8 cellular contexts compared by ENCODE assay signal in genomic region chr7:29988391-29989256, GRCh38. TPM values are rescaled to one million over a fixed set of nuclear protein-coding genes. Genes with fewer than 3 reads are reported as not detected.
DNase-seq lines count a peak whose midpoint lies in the region; ATAC-seq and TF ChIP-seq lines count a peak whose summit lies in the region.

No MANE protein-coding gene starts in this region.

- peak overlapping the region; percentile 97 for H2AFZ ChIP-seq in neural progenitor cell (replicated peaks)

- H3K4me3 ChIP-seq in neural progenitor cell = peak overlapping the region; percentile 97

- TF ChIP-seq CTCF in neural progenitor cell (IDR thresholded peaks at IDR 0.05) = no peak

- peaks cover 61% of the 10 kb centered on the region for H3K79me2 ChIP-seq in neural progenitor cell (ENCODE audit: low read depth)

- peaks cover 6% of the 10 kb centered on the region for H3K27me3 Mint-ChIP-seq in neural progenitor cell (ENCODE audit: insufficient read depth, low read depth)

- peaks cover 5% of the 10 kb centered on the region for H3F3A ChIP-seq in neural progenitor cell (ENCODE audit: low read depth)

- no peaks in the 10 kb centered on the region for H4K20me1 ChIP-seq in neural progenitor cell (ENCODE audit: low read depth)

- peaks cover 8% of the 10 kb centered on the region for H3K9me3 ChIP-seq in neural progenitor cell (ENCODE audit: low read depth)

- H3K36me3 ChIP-seq in neural progenitor cell = no peaks in the 10 kb centered on the region

- no peak overlapping the region for H3K27ac ChIP-seq in neural progenitor cell

- no peaks in the 10 kb centered on the region for H3K9me3 Mint-ChIP-seq in activated naive CD4-positive, alpha-beta T cell treated with anti-CD3 and anti-CD28 coated beads, Interleukin-2, amount 50 U/mL, for 72 hours
- H3K9me3 Mint-ChIP-seq in neural progenitor cell = peaks cover 14% of the 10 kb centered on the region

- no peaks in the 10 kb centered on the region for H3K27me3 ChIP-seq in neural progenitor cell

- H3K9ac ChIP-seq in neural progenitor cell = peak overlapping the region; percentile 70

- ATAC-seq in GM18909 (IDR thresholded peaks at IDR 0.05; ENCODE audit: poor library complexity, unreplicated experiment) = peak; percentile 42
- ATAC-seq in HG03097 (IDR thresholded peaks at IDR 0.05; ENCODE audit: low FRiP score, unreplicated experiment) = peak; percentile 20
- peak; percentile 66 for ATAC-seq in activated naive CD4-positive, alpha-beta T cell treated with anti-CD3 and anti-CD28 coated beads, Interleukin-2, amount 50 U/mL, for 72 hours

- no peak overlapping the region for H3K27ac Mint-ChIP-seq in activated naive CD4-positive, alpha-beta T cell treated with anti-CD3 and anti-CD28 coated beads, Interleukin-2, amount 50 U/mL, for 72 hours
- peak overlapping the region; percentile 94 for H3K27ac Mint-ChIP-seq in neural progenitor cell

- H3K4me1 Mint-ChIP-seq in neural progenitor cell = peaks cover 23% of the 10 kb centered on the region

- H3K4me2 ChIP-seq in neural progenitor cell = peak overlapping the region; percentile 83

- DNase-seq in AG20443 (ENCODE audit: low spot score) = peak; percentile 66
- peak; percentile 30 for DNase-seq in NCI-H82 treated with DMSO at 0.1 percent for 48 hours (lab: John Stamatoyannopoulos, UW; ENCODE audit: unreplicated experiment)
- peak in 1 of 2 donors; percentile 35 for DNase-seq in activated naive CD4-positive, alpha-beta T cell treated with anti-CD3 and anti-CD28 coated beads, Interleukin-2, amount 50 U/mL, for 72 hours (ENCODE audit: low spot score in 2 of 2)
- peak; percentile 22 for DNase-seq in glomerular endothelial cell (ENCODE audit: extremely low read depth, low read depth, low spot score)
- peak; percentile 60 for DNase-seq in neural progenitor cell (ENCODE audit: low spot score)
- no peak for DNase-seq in mesenteric fat pad (ENCODE audit: low spot score)

- peaks cover 0 to 14% of the 10 kb centered on the region in 2 donors for H3K36me3 Mint-ChIP-seq in activated naive CD4-positive, alpha-beta T cell treated with anti-CD3 and anti-CD28 coated beads, Interleukin-2, amount 50 U/mL, for 72 hours
- H3K36me3 Mint-ChIP-seq in neural progenitor cell = peaks cover 21% of the 10 kb centered on the region

- peak overlapping the region; percentile 89 for H3K4me3 Mint-ChIP-seq in neural progenitor cell

- peaks cover 12% of the 10 kb centered on the region for H3K4me1 ChIP-seq in neural progenitor cell

RNA-seq across cellular contexts. Expression of gene SCRN1, which starts 1.0 kb away (rescaled TPM):
- 1 to 10 TPM; 1.3 to 2.1 TPM for total RNA-seq in activated naive CD4-positive, alpha-beta T cell treated with anti-CD3 and anti-CD28 coated beads, Interleukin-2, amount 50 U/mL, for 72 hours
- total RNA-seq in glomerular endothelial cell (113 and 124 TPM in 2 replicates), neural progenitor cell (ENCODE audit: low replicate concordance) (95.9 and 106 TPM in 2 replicates), mesenteric fat pad (36.9 TPM)

RNA-seq across cellular contexts. Expression of gene FKBP14, which starts 37.9 kb away (rescaled TPM):
- total RNA-seq in activated naive CD4-positive, alpha-beta T cell treated with anti-CD3 and anti-CD28 coated beads, Interleukin-2, amount 50 U/mL, for 72 hours = 10 to 100 TPM in 1 of 2 donors, 1 to 10 TPM in 1; 7.9 to 12.3 TPM
- total RNA-seq in glomerular endothelial cell (22.1 TPM in 2 replicates), neural progenitor cell (ENCODE audit: low replicate concordance) (4.0 and 4.5 TPM in 2 replicates), mesenteric fat pad (19.8 TPM)

RNA-seq across cellular contexts. Expression of gene PLEKHA8, which starts 39.6 kb away (rescaled TPM):
- 10 to 100 TPM; 10.2 to 20.1 TPM for total RNA-seq in activated naive CD4-positive, alpha-beta T cell treated with anti-CD3 and anti-CD28 coated beads, Interleukin-2, amount 50 U/mL, for 72 hours
- total RNA-seq in glomerular endothelial cell = 13.3 and 16.3 TPM in 2 replicates
- 53.5 and 62.7 TPM in 2 replicates for total RNA-seq in neural progenitor cell (ENCODE audit: low replicate concordance)
- 13.7 TPM for total RNA-seq in mesenteric fat pad

Comparison
In these comparisons a context has a peak if more than half of its experiments do, and no peak if none do; other contexts are left out.
1. RNA of gene SCRN1, which starts 1.0 kb away (total RNA-seq): 113 to 124 TPM in glomerular endothelial cell, 95.9 to 106 TPM in neural progenitor cell and 36.9 TPM in mesenteric fat pad (single experiment); 1.3 to 2.1 TPM in activated naive CD4-positive, alpha-beta T cell treated with anti-CD3 and anti-CD28 coated beads, Interleukin-2, amount 50 U/mL, for 72 hours; every median in the first group is over 10 times any median in the second.
2. Peak in every context shown above with its lines, with median percentiles within 50 percentile points of each other: ATAC-seq.